In genomic region chr6:144952456-144953240, GRCh38 we compare ENCODE assay signal across 27 cellular contexts.
"Had no signal": no experiment of that assay in that cellular context is flagged by ENCODE, and none has a peak within 500 bp of the region (broad histone marks: within the 10 kb centered on the region; RNA-seq: fewer than 3 reads in every experiment).

No MANE protein-coding gene starts in this region.

- H3K4me3 Mint-ChIP-seq: naive thymus-derived CD4-positive, alpha-beta T cell; natural killer cell treated with Interleukin-12 subunit alpha and Interleukin-12 subunit beta and Interleukin-15 and Interleukin-18, amount 100 ng/mL, for 72 hours; stimulated activated naive B cell treated with anti-CD40 and anti-IgM and Interleukin-4, amounts not matched to agents 10 μg/mL and 1 μg/mL and 100 μg/mL, for 72 hours; stimulated activated naive CD8-positive, alpha-beta T cell treated with anti-CD3 and anti-CD28 coated beads, Interleukin-15, Interleukin-2, amounts not matched to agents 100 ng/mL and 50 ng/mL, for 24 hours had no signal

- DNase-seq: hypothalamus; islet precursor cell; left ventricle myocardium inferior; midbrain; mucosa of descending colon; naive thymus-derived CD4-positive, alpha-beta T cell; nucleus accumbens; pancreas; posterior cingulate gyrus; retina; right cardiac atrium; stimulated activated CD4-positive, alpha-beta T cell treated with anti-CD3 and anti-CD28 coated beads, Interleukin-12 subunit alpha, Interleukin-12 subunit beta, amount 100 ng/mL, for 4 hours; stimulated activated CD4-positive, alpha-beta T cell treated with anti-CD3 and anti-CD28 coated beads, Interleukin-15, amount 100 ng/mL, for 24 hours; stimulated activated CD4-positive, alpha-beta T cell treated with anti-CD3 and anti-CD28 coated beads, Interleukin-2, amount 100 ng/mL, for 24 hours; stimulated activated CD4-positive, alpha-beta T cell treated with anti-CD3 and anti-CD28 coated beads, Interleukin-4, amount 100 ng/mL, for 1 hour; stimulated activated naive B cell treated with anti-CD40 and anti-IgM and Interleukin-4, amounts not matched to agents 10 μg/mL and 1 μg/mL and 100 μg/mL, for 72 hours; tibial artery; trophoblast cell; upper lobe of right lung had no signal

- H3K27me3 ChIP-seq: pancreas, suprapubic skin, tibial artery, upper lobe of right lung had no signal

- H3K4me1 ChIP-seq: left ventricle myocardium inferior, prostate gland, suprapubic skin, tibial artery, upper lobe of right lung had no signal

- H3K9me3 ChIP-seq: left ventricle myocardium inferior, mucosa of descending colon, pancreas, prostate gland, suprapubic skin, thoracic aorta, tibial artery, upper lobe of right lung had no signal

- ATAC-seq: mucosa of descending colon; naive thymus-derived CD4-positive, alpha-beta T cell; natural killer cell treated with Interleukin-12 subunit alpha and Interleukin-12 subunit beta and Interleukin-15 and Interleukin-18, amount 100 ng/mL, for 72 hours; right cardiac atrium; sciatic nerve; stimulated activated naive B cell treated with anti-CD40 and anti-IgM and Interleukin-4, amounts not matched to agents 10 μg/mL and 1 μg/mL and 100 μg/mL, for 72 hours; upper lobe of right lung had no signal

- H3K36me3 Mint-ChIP-seq: natural killer cell treated with Interleukin-12 subunit alpha and Interleukin-12 subunit beta and Interleukin-15 and Interleukin-18, amount 100 ng/mL, for 72 hours; stimulated activated naive B cell treated with anti-CD40 and anti-IgM and Interleukin-4, amounts not matched to agents 10 μg/mL and 1 μg/mL and 100 μg/mL, for 72 hours had no signal

- H3K4me1 Mint-ChIP-seq: naive thymus-derived CD4-positive, alpha-beta T cell; stimulated activated naive B cell treated with anti-CD40 and anti-IgM and Interleukin-4, amounts not matched to agents 10 μg/mL and 1 μg/mL and 100 μg/mL, for 72 hours had no signal

- H3K27ac Mint-ChIP-seq: naive thymus-derived CD4-positive, alpha-beta T cell; natural killer cell treated with Interleukin-12 subunit alpha and Interleukin-12 subunit beta and Interleukin-15 and Interleukin-18, amount 100 ng/mL, for 72 hours; stimulated activated naive B cell treated with anti-CD40 and anti-IgM and Interleukin-4, amounts not matched to agents 10 μg/mL and 1 μg/mL and 100 μg/mL, for 72 hours; stimulated activated naive CD8-positive, alpha-beta T cell treated with anti-CD3 and anti-CD28 coated beads, Interleukin-15, Interleukin-2, amounts not matched to agents 100 ng/mL and 50 ng/mL, for 24 hours had no signal

- H3K9me3 Mint-ChIP-seq: natural killer cell treated with Interleukin-12 subunit alpha and Interleukin-12 subunit beta and Interleukin-15 and Interleukin-18, amount 100 ng/mL, for 72 hours; stimulated activated naive CD8-positive, alpha-beta T cell treated with anti-CD3 and anti-CD28 coated beads, Interleukin-15, Interleukin-2, amounts not matched to agents 100 ng/mL and 50 ng/mL, for 24 hours had no signal

- H3K36me3 ChIP-seq: left ventricle myocardium inferior, pancreas, prostate gland, suprapubic skin, thoracic aorta, tibial artery, upper lobe of right lung had no signal

- H3K4me3 ChIP-seq: left ventricle myocardium inferior, lung, mucosa of descending colon, pancreas, prostate gland, skin epidermis, suprapubic skin, thoracic aorta, tibial artery, upper lobe of right lung had no signal

- H3K27ac ChIP-seq: left ventricle myocardium inferior, pancreas, prostate gland, skin epidermis, suprapubic skin, thoracic aorta, tibial artery, upper lobe of right lung had no signal
